8 cellular contexts compared by ENCODE assay signal in genomic region chr14:102086972-102087761, GRCh38. TPM values are rescaled to one million over a fixed set of nuclear protein-coding genes. Genes with fewer than 3 reads are reported as not detected.
DNase-seq lines count a peak whose midpoint lies in the region; ATAC-seq and TF ChIP-seq lines count a peak whose summit lies in the region.

TSS of gene HSP90AA1 (minus strand) at chr14:102087044. CDS start at chr14:102086378, 666 bp downstream.

- peak within 1 kb of the TSS; percentile 90 to 93 for H3K4me3 ChIP-seq in right atrium auricular region
- H3K4me3 ChIP-seq in uterus: peak within 1 kb of the TSS; percentile 64 to 96

- H3K9me3 ChIP-seq in right atrium auricular region (no peaks in the 10 kb centered on the region), uterus (no peaks in the 10 kb centered on the region)

- H3K27ac ChIP-seq in angular gyrus (ENCODE audit: low read depth, low read length) (peak within 1 kb of the TSS; percentile 100), right atrium auricular region (peak within 1 kb of the TSS; percentile 100), uterus (peak within 1 kb of the TSS; percentile 98 to 100)

- intact Hi-C loops in uterus (cut with DNase I; ENCODE audit: low total_unique reads): loop anchor here (5.0 kb wide), 2 partner anchors 125 to 325 kb away; partner anchors contain the start of genes DYNC1H1 and PPP2R5C

- DNase-seq in NCI-H187 treated with DMSO at 0.1 percent for 48 hours (lab: John Stamatoyannopoulos, UW): peak; percentile 57
- DNase-seq in T-helper 2 cell: peak; percentile 89 to 96 (median 91)
- peak; percentile 95 for DNase-seq in right atrium auricular region (ENCODE audit: low spot score)
- peak; percentile 88 for DNase-seq in putamen (ENCODE audit: low spot score)
- peak; percentile 93 to 95 for DNase-seq in uterus

- H3K27me3 ChIP-seq in right atrium auricular region: no peaks in the 10 kb centered on the region
- no peaks in the 10 kb centered on the region for H3K27me3 ChIP-seq in uterus

- peaks cover 35% of the 10 kb centered on the region for H3K36me3 ChIP-seq in right atrium auricular region
- H3K36me3 ChIP-seq in uterus: no peaks in the 10 kb centered on the region

- TF ChIP-seq CTCF in right atrium auricular region (IDR thresholded peaks at IDR 0.05): peak in 1 of 2 donors; percentile 41
- TF ChIP-seq CTCF in uterus (IDR thresholded peaks at IDR 0.05): peak in 3 of 4 experiments; percentile 19 to 30 (median 22)

- ATAC-seq in GM18499 (IDR thresholded peaks at IDR 0.05; ENCODE audit: insufficient read depth, unreplicated experiment) (peak; percentile 42), HG02938 (IDR thresholded peaks at IDR 0.05; ENCODE audit: unreplicated experiment) (peak; percentile 59)

- TF ChIP-seq POLR2A in uterus (IDR thresholded peaks at IDR 0.05): peak; percentile 93 to 97

- H3K4me1 ChIP-seq in right atrium auricular region (peaks cover 0 to 46% of the 10 kb centered on the region in 2 donors), uterus (peaks cover 17 to 19% of the 10 kb centered on the region in 2 donors)

RNA-seq across cellular contexts. Expression of gene HSP90AA1, which starts in this region (rescaled TPM):
- total RNA-seq in right atrium auricular region (100 to 1,000 TPM; 411 to 457 TPM), uterus (100 to 1,000 TPM; 208 to 800 (median 247) TPM)

Comparison
In these comparisons a context has a peak if more than half of its experiments do, and no peak if none do; other contexts are left out.
1. Peak in every context shown above with its lines: DNase-seq, ATAC-seq, H3K4me3 ChIP-seq and H3K27ac ChIP-seq.